Comparison of ENCODE assay signal across 21 cellular contexts in genomic region chr4:188596027-188596426, GRCh38.
A peak's percentile ranks its signal among the peaks of the same experiment; 100 is the strongest.
DNase-seq lines count a peak whose midpoint lies in the region; ATAC-seq, FAIRE-seq and TF ChIP-seq lines count a peak whose summit lies in the region.
"Had no signal": no experiment of that assay in that cellular context is flagged by ENCODE, and none has a peak within 500 bp of the region (broad histone marks: within the 10 kb centered on the region; RNA-seq: fewer than 3 reads in every experiment).

No MANE protein-coding gene starts in this region.

- no peak overlapping the region for H3K18ac ChIP-seq in IMR-90 (ENCODE audit: low read depth, low read length)

- no peak overlapping the region for H3K4me3 ChIP-seq in AG04450 (ENCODE audit: low read depth, low read length)
- H3K4me3 ChIP-seq in IMR-90 (ENCODE audit: insufficient read depth, low read depth, low read length) = no peak overlapping the region
- no peak overlapping the region for H3K4me3 ChIP-seq in cardiac fibroblast (replicated peaks in 1 of 2; ENCODE audit: low read depth in 2 of 2, low read length in 2 of 2)
- no peak overlapping the region for H3K4me3 ChIP-seq in fibroblast of pulmonary artery (replicated peaks; ENCODE audit: low read depth, low read length)
- H3K4me3 ChIP-seq: GM23338 had no signal

- H2AK5ac ChIP-seq in IMR-90 (ENCODE audit: low read depth, low read length) = no peak overlapping the region

- ATAC-seq in IMR-90 (ENCODE audit: low read depth) (no peak), GM19455 (IDR thresholded peaks at IDR 0.05; ENCODE audit: unreplicated experiment) (no peak)
- ATAC-seq: GM23338, HCT116 had no signal

- H3K9me3 ChIP-seq in AG04450 (ENCODE audit: control insufficient read depth, insufficient read depth, low read length) (no peaks in the 10 kb centered on the region), IMR-90 (ENCODE audit: control insufficient read depth, insufficient read depth, low read length) (no peaks in the 10 kb centered on the region)
- H3K9me3 ChIP-seq: BE2C, Caco-2 had no signal

- no peak overlapping the region for H4K91ac ChIP-seq in IMR-90 (ENCODE audit: insufficient read depth, low read depth, low read length)

- no peaks in the 10 kb centered on the region for H4K20me1 ChIP-seq in IMR-90 (ENCODE audit: insufficient read depth, low read length)

- CTCF ChIA-PET in AG04450 (lab: Charles Lee) (no interaction called here), IMR-90 (lab: Yijun Ruan, JAX) (no interaction called here)

- no peak overlapping the region for H4K5ac ChIP-seq in IMR-90 (ENCODE audit: low read depth, low read length)

- POLR2A ChIA-PET in AG04450 (lab: Yijun Ruan, JAX) (no interaction called here), IMR-90 (lab: Charles Lee; ENCODE audit: unreplicated experiment) (no interaction called here)

- no peak overlapping the region for H2BK5ac ChIP-seq in IMR-90 (ENCODE audit: low read depth, low read length, poor library complexity, severe bottlenecking)

- H3K27me3 ChIP-seq in AG04450 (ENCODE audit: control insufficient read depth, insufficient read depth, low read length) (no peaks in the 10 kb centered on the region), IMR-90 (ENCODE audit: control insufficient read depth, insufficient read depth, low read length) (no peaks in the 10 kb centered on the region)
- H3K27me3 ChIP-seq: BE2C had no signal

- H3K56ac ChIP-seq in IMR-90 (ENCODE audit: extremely low read depth, insufficient read depth, low read length) = no peak overlapping the region

- H3K79me1 ChIP-seq in IMR-90 (ENCODE audit: low read depth in 1 of 2, low read length in 2 of 2) = no peaks in the 10 kb centered on the region

- DNase-seq in AG04450 (ENCODE audit: low read depth, low spot score) (peak; percentile 2), IMR-90 (peak; percentile 44), cardiac fibroblast (ENCODE audit: low read depth in 2 of 2) (peak; percentile 11 to 21), fibroblast of pulmonary artery (ENCODE audit: low read depth) (peak; percentile 4), RCC 7860 (ENCODE audit: low spot score) (no peak), mesenteric fat pad (ENCODE audit: low spot score) (no peak)
- DNase-seq: 8988T; BE2C; C1 segment of cervical spinal cord; Caco-2; CD4-positive, CD25-positive, alpha-beta regulatory T cell; CD8-positive, alpha-beta memory T cell; HFFc6 had no signal

- dilution Hi-C loops in IMR-90 (cut with HindIII; ENCODE audit: low sequenced_read_pairs, unreplicated experiment) = no loop called here

- no peak overlapping the region for H3K23ac ChIP-seq in IMR-90 (ENCODE audit: low read depth, low read length)

- H3K14ac ChIP-seq in IMR-90 (replicated peaks; ENCODE audit: low read depth, low read length) = no peak overlapping the region

- H3K27ac ChIP-seq in AG04450 (ENCODE audit: low read depth, low read length) (no peak overlapping the region), IMR-90 (ENCODE audit: insufficient read depth, low read length) (no peak overlapping the region)

- no peak overlapping the region for H2BK15ac ChIP-seq in IMR-90 (ENCODE audit: low read depth, low read length)

- no peak overlapping the region for H4K8ac ChIP-seq in IMR-90 (ENCODE audit: low read depth in 2 of 2, low read length in 2 of 2)

- no TSS peak for BruUV-seq in IMR-90 (replicated peaks; lab: Mats Ljungman, UMichigan)

- no peak overlapping the region for H3K9ac ChIP-seq in IMR-90 (ENCODE audit: low read depth, low read length)

- no peak overlapping the region for H2BK120ac ChIP-seq in IMR-90 (ENCODE audit: low read depth, low read length)

- no peak for FAIRE-seq in RCC 7860 (lab: Jason Lieb, UNC)
- FAIRE-seq: D721Med, G401.6, GM12891, GM18507, H54 had no signal

- WGBS in IMR-90 (ENCODE audit: extremely low coverage in 2 of 2, insufficient read length in 1 of 2), 2 experiments = 40% methylated on average over 5 of the region's 5 CpGs; no CpG with 5 or more reads in 1 of the 2 experiments

- H3K4ac ChIP-seq in IMR-90 (ENCODE audit: low read depth, low read length) = no peak overlapping the region

- TF ChIP-seq POLR2A in IMR-90 (IDR thresholded peaks at IDR 0.05; ENCODE audit: low read depth, low read length) = no peak

- in situ Hi-C loops in IMR-90 (cut with MboI; ENCODE audit: low sequenced_read_pairs) = no loop called here

- no peaks in the 10 kb centered on the region for H3K4me1 ChIP-seq in IMR-90 (ENCODE audit: control insufficient read depth, insufficient read depth, low read length)
- H3K4me1 ChIP-seq: BE2C had no signal

- H3K9me1 ChIP-seq in IMR-90 (ENCODE audit: insufficient read depth, low read length) = no peaks in the 10 kb centered on the region

- no peaks in the 10 kb centered on the region for H3K36me3 ChIP-seq in IMR-90 (ENCODE audit: control insufficient read depth, insufficient read depth, low read length)
- H3K36me3 ChIP-seq: BE2C had no signal

- TF ChIP-seq CTCF in AG04450 (IDR thresholded peaks at IDR 0.05; ENCODE audit: low read depth, low read length) (no peak), IMR-90 (conservative IDR thresholded peaks at IDR 0.05; ENCODE audit: low read depth, low read length) (no peak), cardiac fibroblast (IDR thresholded peaks at IDR 0.05; ENCODE audit: low read depth, low read length) (no peak), fibroblast of pulmonary artery (IDR thresholded peaks at IDR 0.05; ENCODE audit: low read length, missing control alignments) (no peak)

- no peak overlapping the region for H3K4me2 ChIP-seq in IMR-90 (ENCODE audit: low read depth, low read length)
- H3K4me2 ChIP-seq: GM23338 had no signal

- no peak overlapping the region for H2BK20ac ChIP-seq in IMR-90 (ENCODE audit: low read depth, low read length)

- no peak for TF ChIP-seq RAD21 in IMR-90 (IDR thresholded peaks at IDR 0.05; ENCODE audit: low read length)

- no peak overlapping the region for H2AFZ ChIP-seq in IMR-90 (replicated peaks; ENCODE audit: low read length, poor library complexity)
- H2AFZ ChIP-seq: GM23338 had no signal

- intact Hi-C loops in IMR-90 (cut with micrococcal nuclease) = no loop called here

- H2AK9ac ChIP-seq in IMR-90 (replicated peaks; ENCODE audit: low read depth, low read length, poor library complexity) = no peak overlapping the region

TF ChIP-seq in IMR-90, 13 proteins besides CTCF, POLR2A, EP300 and RAD21:
- TF ChIP-seq RCOR1 (IDR thresholded peaks at IDR 0.05; ENCODE audit: insufficient replicate concordance, low read length) (no peak), FOS (IDR thresholded peaks at IDR 0.05; ENCODE audit: low read depth, low read length) (no peak), SMC3 (IDR thresholded peaks at IDR 0.05; ENCODE audit: low read depth, low read length) (no peak), MAZ (IDR thresholded peaks at IDR 0.05; ENCODE audit: borderline replicate concordance, low read depth, low read length) (no peak), ELK1 (IDR thresholded peaks at IDR 0.05; ENCODE audit: borderline replicate concordance, low read depth, low read length) (no peak), BHLHE40 (IDR thresholded peaks at IDR 0.05; ENCODE audit: low read depth, low read length) (no peak), RFX5 (IDR thresholded peaks at IDR 0.05; ENCODE audit: low read depth, low read length) (no peak)

Comparison
In these comparisons a context has a peak if more than half of its experiments do, and no peak if none do; other contexts are left out.
1. DNase-seq: peak in AG04450 (single experiment), IMR-90 (single experiment), cardiac fibroblast (2 of 2) and fibroblast of pulmonary artery (single experiment); none in RCC 7860 (single experiment) and mesenteric fat pad (single experiment).